9 cellular contexts compared by ENCODE assay signal in genomic region chr9:36163049-36163839, GRCh38. TPM values are rescaled to one million over a fixed set of nuclear protein-coding genes. Genes with fewer than 3 reads are reported as not detected.
DNase-seq lines count a peak whose midpoint lies in the region; ATAC-seq and TF ChIP-seq lines count a peak whose summit lies in the region.
"Had no signal": no experiment of that assay in that cellular context is flagged by ENCODE, and none has a peak within 500 bp of the region (broad histone marks: within the 10 kb centered on the region; RNA-seq: fewer than 3 reads in every experiment).

No MANE protein-coding gene starts in this region.

- peak overlapping the region; percentile 60 to 92 for H3K27ac ChIP-seq in breast epithelium
- H3K27ac ChIP-seq in esophagus muscularis mucosa (replicated peaks in 1 of 4) = peak overlapping the region; percentile 80 to 88 (median 87)
- H3K27ac ChIP-seq in muscle layer of colon (ENCODE audit: low read depth, low read length) = peak overlapping the region; percentile 71
- peak overlapping the region; percentile 54 to 69 for H3K27ac ChIP-seq in aorta (ENCODE audit: low read depth in 1 of 2, low read length in 2 of 2)

- peaks cover 8% of the 10 kb centered on the region for H3K4me1 Mint-ChIP-seq in MCF 10A (ENCODE audit: insufficient read depth, unreplicated experiment)

- H3K9me3 ChIP-seq in breast epithelium = no peaks in the 10 kb centered on the region
- no peaks in the 10 kb centered on the region for H3K9me3 ChIP-seq in esophagus muscularis mucosa
- H3K9me3 ChIP-seq in muscle layer of colon (ENCODE audit: low read length) = no peaks in the 10 kb centered on the region
- H3K9me3 ChIP-seq in aorta (ENCODE audit: control insufficient read depth, low read length) = no peaks in the 10 kb centered on the region

- no peaks in the 10 kb centered on the region for H3K9me3 Mint-ChIP-seq in MCF 10A (ENCODE audit: unreplicated experiment)

- no peaks in the 10 kb centered on the region for H3K27me3 Mint-ChIP-seq in MCF 10A (ENCODE audit: insufficient read depth, unreplicated experiment)

- CTCF ChIA-PET in MCF 10A (lab: Yijun Ruan, JAX) = interaction anchor here (1.1 to 9.4 kb wide), 6 partner anchors 11 to 155 kb away, joined by 3 to 106 read pairs (median 8); partner anchors contain the start of gene CLTA

- no peaks in the 10 kb centered on the region for H3K36me3 Mint-ChIP-seq in MCF 10A (ENCODE audit: insufficient read depth, unreplicated experiment)

- DNase-seq in breast epithelium (ENCODE audit: low spot score in 2 of 2) (no peak), MCF 10A (ENCODE audit: unreplicated experiment) (no peak), esophagus muscularis mucosa (ENCODE audit: extremely low spot score) (no peak), aorta (peak; percentile 86 to 90), activated gamma-delta T cell treated with Interleukin-2 at 50 U/mL for 16 hours (no peak), NCI-H1048 (lab: John Stamatoyannopoulos, UW) (no peak)
- DNase-seq: AML-193 had no signal

- H3K4me3 ChIP-seq in breast epithelium (peak overlapping the region in 1 of 3 donors; percentile 8), esophagus muscularis mucosa (no peak overlapping the region), muscle layer of colon (ENCODE audit: low read depth in 1 of 2, low read length in 2 of 2) (peak overlapping the region in 1 of 2 donors; percentile 21), aorta (ENCODE audit: low read length in 2 of 2) (no peak overlapping the region)

- no peak overlapping the region for H3K9ac ChIP-seq in muscle layer of colon (ENCODE audit: low read length)

- H3K27me3 ChIP-seq in breast epithelium (no peaks in the 10 kb centered on the region), esophagus muscularis mucosa (no peaks in the 10 kb centered on the region), muscle layer of colon (ENCODE audit: control insufficient read depth in 1 of 2, insufficient read depth in 2 of 2, low read length in 2 of 2) (no peaks in the 10 kb centered on the region), aorta (ENCODE audit: control insufficient read depth in 1 of 2, insufficient read depth in 2 of 2, low read length in 1 of 2) (no peaks in the 10 kb centered on the region)

- ATAC-seq in aorta (ENCODE audit: low FRiP score) (peak; percentile 77), GM19023 (IDR thresholded peaks at IDR 0.05; ENCODE audit: unreplicated experiment) (no peak)

- no peak overlapping the region for H3K4me3 Mint-ChIP-seq in MCF 10A (ENCODE audit: unreplicated experiment)

- H3K36me3 ChIP-seq in breast epithelium (no peaks in the 10 kb centered on the region), esophagus muscularis mucosa (peaks cover 0 to 6% (median 0%) of the 10 kb centered on the region in 4 donors), muscle layer of colon (ENCODE audit: insufficient read depth, low read length) (no peaks in the 10 kb centered on the region), aorta (ENCODE audit: control insufficient read depth in 1 of 2, insufficient read depth in 2 of 2, low read length in 1 of 2) (no peaks in the 10 kb centered on the region)

- TF ChIP-seq EP300 in esophagus muscularis mucosa (IDR thresholded peaks at IDR 0.05) = no peak

- no peak for TF ChIP-seq CTCF in breast epithelium (IDR thresholded peaks at IDR 0.05)
- no peak for TF ChIP-seq CTCF in MCF 10A (IDR thresholded peaks at IDR 0.05; ENCODE audit: unreplicated experiment)
- no peak for TF ChIP-seq CTCF in esophagus muscularis mucosa (IDR thresholded peaks at IDR 0.05)

- TF ChIP-seq POLR2A in breast epithelium (IDR thresholded peaks at IDR 0.05) (no peak), esophagus muscularis mucosa (IDR thresholded peaks at IDR 0.05; ENCODE audit: low read depth) (no peak)

- POLR2A ChIA-PET in MCF 10A (lab: Yijun Ruan, JAX) = interaction anchor here (0.6 to 1.0 kb wide), 5 partner anchors 14 to 455 kb away, joined by 3 read pairs; no protein-coding TSS in a partner anchor

- no peaks in the 10 kb centered on the region for H3K4me1 ChIP-seq in breast epithelium
- H3K4me1 ChIP-seq in esophagus muscularis mucosa = peaks cover 21 to 89% (median 82%) of the 10 kb centered on the region in 4 donors
- H3K4me1 ChIP-seq in muscle layer of colon (ENCODE audit: insufficient read depth, low read length) = peaks cover 43% of the 10 kb centered on the region
- no peaks in the 10 kb centered on the region for H3K4me1 ChIP-seq in aorta (ENCODE audit: control insufficient read depth in 1 of 2, insufficient read depth in 2 of 2, low read length in 2 of 2)

- H3K27ac Mint-ChIP-seq in MCF 10A (ENCODE audit: low read depth, unreplicated experiment) = no peak overlapping the region

- BruUV-seq in MCF 10A (replicated peaks; lab: Mats Ljungman, UMichigan) = no TSS peak

- 9% methylated on average over 8 of the region's 9 CpGs for WGBS in esophagus muscularis mucosa
- WGBS in aorta, 2 donors = 4 to 9% methylated on average over 9 of the region's 9 CpGs

- intact Hi-C loops in breast epithelium (cut with DNase I; ENCODE audit: low total_unique reads) (loop anchor here (10.0 kb wide), 1 partner anchor 58 kb away; no protein-coding TSS in a partner anchor), MCF 10A (cut with micrococcal nuclease) (no loop called here), esophagus muscularis mucosa (cut with DNase I) (no loop called here), aorta (cut with DNase I) (no loop called here)

RNA-seq across cellular contexts. Expression of gene CCIN, which starts 5.9 kb away (rescaled TPM):
- total RNA-seq in breast epithelium (under 1 TPM in 1 of 3 donors, not detected in 2; 0.80 TPM), MCF 10A (2022) (not detected in 2 replicates), esophagus muscularis mucosa (1 to 10 TPM in 1 of 4 donors, under 1 TPM in 3; 0.39 to 1.0 (median 0.46) TPM), aorta (under 1 TPM; 0.68 to 0.99 TPM)
- under 1 TPM; 0.18 to 0.63 TPM for polyA plus RNA-seq in aorta

RNA-seq across cellular contexts. Expression of gene GLIPR2, which starts 26.7 kb away (rescaled TPM):
- 10 to 100 TPM; 16.5 to 57.4 (median 26.9) TPM for total RNA-seq in breast epithelium
- 0.96 and 3.1 TPM in 2 replicates for total RNA-seq in MCF 10A (2022)
- total RNA-seq in esophagus muscularis mucosa = 10 to 100 TPM; 51.3 to 84.9 (median 59.6) TPM
- 10 to 100 TPM; 34.0 to 35.8 TPM for total RNA-seq in aorta
- 10 to 100 TPM; 26.9 to 56.5 TPM for polyA plus RNA-seq in aorta

RNA-seq across cellular contexts. Expression of gene CLTA, which starts 27.5 kb away (rescaled TPM):
- total RNA-seq in breast epithelium (100 to 1,000 TPM; 177 to 202 (median 178) TPM), MCF 10A (2022) (189 and 218 TPM in 2 replicates), esophagus muscularis mucosa (100 to 1,000 TPM; 125 to 178 (median 159) TPM), aorta (100 to 1,000 TPM; 117 to 118 TPM)
- polyA plus RNA-seq in aorta = 100 to 1,000 TPM; 164 to 191 TPM

Comparison
In these comparisons a context has a peak if more than half of its experiments do, and no peak if none do; other contexts are left out.
1. DNase-seq: peak in aorta (2 of 2); none in breast epithelium (0 of 2), MCF 10A (single experiment), esophagus muscularis mucosa (single experiment), activated gamma-delta T cell treated with Interleukin-2 at 50 U/mL for 16 hours (single experiment) and NCI-H1048 (single experiment).
2. Peak in every context shown above with its lines, with median percentiles within 50 percentile points of each other: H3K27ac ChIP-seq.